Comparison of ENCODE assay signal across 8 cellular contexts in genomic region chr6:26532699-26533523, GRCh38. TPM values are rescaled to one million over a fixed set of nuclear protein-coding genes. Genes with fewer than 3 reads are reported as not detected.
DNase-seq lines count a peak whose midpoint lies in the region; ATAC-seq and TF ChIP-seq lines count a peak whose summit lies in the region.

No MANE protein-coding gene starts in this region.

- peaks cover 0 to 5% of the 10 kb centered on the region in 2 donors for H3K27me3 Mint-ChIP-seq in T-cell
- no peaks in the 10 kb centered on the region for H3K27me3 Mint-ChIP-seq in progenitor cell of endocrine pancreas

- DNase-seq in AML-193 (lab: John Stamatoyannopoulos, UW) (peak; percentile 89 to 92), NCI-H146 treated with DMSO at 0.1 percent for 48 hours (lab: John Stamatoyannopoulos, UW; ENCODE audit: unreplicated experiment) (peak; percentile 81), T-cell (peak; percentile 70 to 92 (median 86)), amniotic stem cell (lab: John Stamatoyannopoulos, UW) (peak; percentile 76), left cardiac atrium (peak; percentile 90), progenitor cell of endocrine pancreas (ENCODE audit: low spot score, unreplicated experiment) (peak; percentile 88), upper lobe of left lung (peak; percentile 38 to 87)

- WGBS in upper lobe of left lung, 2 donors, result 2 to 3% methylated on average over 28 of the region's 28 CpGs

- no peaks in the 10 kb centered on the region for H3K36me3 ChIP-seq in upper lobe of left lung

- intact Hi-C loops in left cardiac atrium (cut with DNase I), result no loop called here

- ATAC-seq in GM21737 (IDR thresholded peaks at IDR 0.05; ENCODE audit: unreplicated experiment) (peak; percentile 24), T-cell (replicated peaks in 1 of 4) (peak; percentile 38 to 48 (median 43)), left cardiac atrium (peak; percentile 51 to 77), upper lobe of left lung (ENCODE audit: low FRiP score in 2 of 2) (peak; percentile 74 to 75)

- H3K4me3 ChIP-seq in upper lobe of left lung, result peak overlapping the region; percentile 51 to 62 (median 61)

- peaks cover 53 to 66% (median 60%) of the 10 kb centered on the region in 3 donors for H3K4me1 Mint-ChIP-seq in T-cell
- peaks cover 16% of the 10 kb centered on the region for H3K4me1 Mint-ChIP-seq in progenitor cell of endocrine pancreas (ENCODE audit: low read depth)

- CTCF ChIA-PET in T-cell (lab: Charles Lee), result interaction anchor here (0.6 to 1.8 kb wide), 13 partner anchors 10 to 1333 kb away, joined by 3 to 9 read pairs (median 5); a partner anchor contains a TSS

- peak overlapping the region; percentile 60 to 85 (median 80) for H3K27ac ChIP-seq in upper lobe of left lung

- peaks cover 2% of the 10 kb centered on the region for H3K36me3 Mint-ChIP-seq in T-cell
- no peaks in the 10 kb centered on the region for H3K36me3 Mint-ChIP-seq in progenitor cell of endocrine pancreas (ENCODE audit: insufficient read depth)

- TF ChIP-seq CTCF in progenitor cell of endocrine pancreas (IDR thresholded peaks at IDR 0.05; ENCODE audit: unreplicated experiment) (no peak), upper lobe of left lung (IDR thresholded peaks at IDR 0.05) (no peak)

- peak overlapping the region; percentile 92 to 97 (median 95) for H3K4me3 Mint-ChIP-seq in T-cell
- H3K4me3 Mint-ChIP-seq in progenitor cell of endocrine pancreas (ENCODE audit: low read depth), result peak overlapping the region; percentile 98

- H3K9me3 ChIP-seq in upper lobe of left lung, result no peaks in the 10 kb centered on the region

- no peak for TF ChIP-seq POLR2A in upper lobe of left lung (IDR thresholded peaks at IDR 0.05)

- no peaks in the 10 kb centered on the region for H3K27me3 ChIP-seq in upper lobe of left lung

- peaks cover 19 to 27% (median 20%) of the 10 kb centered on the region in 4 donors for H3K4me1 ChIP-seq in upper lobe of left lung

- POLR2A ChIA-PET in T-cell (lab: Charles Lee), result interaction anchor here (0.5 to 1.2 kb wide), 5 partner anchors 54 to 1360 kb away, joined by 3 to 14 read pairs (median 6); a partner anchor contains a TSS

- H3K27ac Mint-ChIP-seq in T-cell (peak overlapping the region; percentile 97 to 98), progenitor cell of endocrine pancreas (peak overlapping the region; percentile 99)

- no peak for TF ChIP-seq EP300 in upper lobe of left lung (IDR thresholded peaks at IDR 0.05)

- no peaks in the 10 kb centered on the region for H3K9me3 Mint-ChIP-seq in T-cell
- H3K9me3 Mint-ChIP-seq in progenitor cell of endocrine pancreas (ENCODE audit: low read depth), result no peaks in the 10 kb centered on the region

RNA-seq across cellular contexts. Expression of gene HMGN4, which starts 5.3 kb away (rescaled TPM):
- total RNA-seq in T-cell (10 to 100 TPM; 49.2 to 92.5 (median 62.7) TPM), left cardiac atrium (10 to 100 TPM; 29.4 to 38.6 TPM), progenitor cell of endocrine pancreas (39.7 and 42.5 TPM in 2 replicates), upper lobe of left lung (10 to 100 TPM; 35.6 to 76.7 (median 45.5) TPM)

RNA-seq across cellular contexts. Expression of gene BTN1A1, which starts 32.8 kb away (rescaled TPM):
- total RNA-seq in T-cell (not detected), left cardiac atrium (not detected), progenitor cell of endocrine pancreas (1.5 and 1.6 TPM in 2 replicates), upper lobe of left lung (not detected)

Comparison
In these comparisons a context has a peak if more than half of its experiments do, and no peak if none do; other contexts are left out.
1. Peak in every context shown above with its lines: DNase-seq, ATAC-seq, H3K4me3 ChIP-seq and H3K27ac ChIP-seq.
2. ATAC-seq: peak in every context shown above with its lines; median percentile 74 in upper lobe of left lung; 64 in left cardiac atrium; 43 in T-cell; 24 in GM21737.